In genomic region chr17:28710948-28711722, GRCh38 we compare ENCODE assay signal across 8 cellular contexts. TPM values are rescaled to one million over a fixed set of nuclear protein-coding genes. Genes with fewer than 3 reads are reported as not detected.
DNase-seq lines count a peak whose midpoint lies in the region; ATAC-seq and TF ChIP-seq lines count a peak whose summit lies in the region.

No MANE protein-coding gene starts in this region.

- H3K36me3 ChIP-seq in hepatocyte (replicated peaks; ENCODE audit: insufficient read depth, low read depth) (no peaks in the 10 kb centered on the region), aorta (ENCODE audit: control insufficient read depth in 1 of 2, insufficient read depth in 2 of 2, low read length in 1 of 2) (peaks cover 0 to 2% of the 10 kb centered on the region in 2 donors)

- intact Hi-C loops in aorta (cut with DNase I) = loop anchor here in 1 of 2 donors (5.0 kb wide), 1 partner anchor 49 kb away; the partner anchor contains the start of genes SDF2 and SUPT6H

- 2% methylated on average over 25 of the region's 69 CpGs for WGBS in hepatocyte (ENCODE audit: low lambda C conversion rate, missing lambda C conversion rate)
- WGBS in aorta, 2 donors = 1 to 2% methylated on average over 63 to 69 of the region's 69 CpGs

- no peaks in the 10 kb centered on the region for H3K9me3 Mint-ChIP-seq in T-helper 2 cell treated with Interferon-gamma antibody and Interleukin-4, amounts not matched to agents 5 μg/mL and 100 μg/mL, for 36 hours

- peak overlapping the region; percentile 93 for H3K27ac Mint-ChIP-seq in T-helper 2 cell treated with Interferon-gamma antibody and Interleukin-4, amounts not matched to agents 5 μg/mL and 100 μg/mL, for 36 hours

- peaks cover 19% of the 10 kb centered on the region for H3K79me2 ChIP-seq in hepatocyte

- H2AFZ ChIP-seq in hepatocyte = peak overlapping the region; percentile 30

- H3K9me2 ChIP-seq in hepatocyte (replicated peaks; ENCODE audit: insufficient read depth) = no peaks in the 10 kb centered on the region

- H3K9me3 ChIP-seq in hepatocyte (ENCODE audit: low read depth) (no peaks in the 10 kb centered on the region), aorta (ENCODE audit: control insufficient read depth, low read length) (no peaks in the 10 kb centered on the region)

- H3K27ac ChIP-seq in hepatocyte (peak overlapping the region; percentile 97), aorta (ENCODE audit: low read depth in 1 of 2, low read length in 2 of 2) (peak overlapping the region in 1 of 2 donors; percentile 75)

- peaks cover 6% of the 10 kb centered on the region for H3K36me3 Mint-ChIP-seq in T-helper 2 cell treated with Interferon-gamma antibody and Interleukin-4, amounts not matched to agents 5 μg/mL and 100 μg/mL, for 36 hours (ENCODE audit: low read depth)

- peaks cover 14% of the 10 kb centered on the region for H3K4me1 Mint-ChIP-seq in T-helper 2 cell treated with Interferon-gamma antibody and Interleukin-4, amounts not matched to agents 5 μg/mL and 100 μg/mL, for 36 hours (ENCODE audit: low read depth)

- peak overlapping the region; percentile 82 for H3K4me3 Mint-ChIP-seq in T-helper 2 cell treated with Interferon-gamma antibody and Interleukin-4, amounts not matched to agents 5 μg/mL and 100 μg/mL, for 36 hours

- peak; percentile 96 for DNase-seq in GM13976 (ENCODE audit: low spot score)
- DNase-seq in NCI-H1694 treated with DMSO at 0.1 percent for 48 hours (lab: John Stamatoyannopoulos, UW) = peak; percentile 89
- DNase-seq in T-helper 2 cell treated with Interferon-gamma antibody and Interleukin-4, amounts not matched to agents 5 μg/mL and 100 μg/mL, for 36 hours (ENCODE audit: low spot score) = peak; percentile 93
- DNase-seq in astrocyte of the cerebellum (ENCODE audit: low read depth) = no peak
- DNase-seq in hepatocyte (ENCODE audit: low spot score) = peak; percentile 97
- DNase-seq in renal cortical epithelial cell (ENCODE audit: low read depth) = peak; percentile 63
- peak; percentile 93 to 96 for DNase-seq in aorta

- H3K4me3 ChIP-seq in astrocyte of the cerebellum (ENCODE audit: low read depth, low read length) (peak overlapping the region; percentile 54), hepatocyte (peak overlapping the region; percentile 34), aorta (ENCODE audit: low read length in 2 of 2) (peak overlapping the region; percentile 1 to 12)

- H3K4me2 ChIP-seq in hepatocyte = peak overlapping the region; percentile 85

- TF ChIP-seq CTCF in GM13976 (IDR thresholded peaks at IDR 0.05; ENCODE audit: borderline replicate concordance, control extremely low read depth, extremely low read depth, insufficient read depth, missing control alignments) (no peak), astrocyte of the cerebellum (IDR thresholded peaks at IDR 0.05; ENCODE audit: low read depth, low read length, missing control alignments) (no peak), hepatocyte (IDR thresholded peaks at IDR 0.05; ENCODE audit: poor library complexity) (no peak)

- peaks cover 14% of the 10 kb centered on the region for H3K27me3 Mint-ChIP-seq in T-helper 2 cell treated with Interferon-gamma antibody and Interleukin-4, amounts not matched to agents 5 μg/mL and 100 μg/mL, for 36 hours (ENCODE audit: low read depth)

- H3K4me1 ChIP-seq in hepatocyte (ENCODE audit: insufficient read depth) = peaks cover 24% of the 10 kb centered on the region
- no peaks in the 10 kb centered on the region for H3K4me1 ChIP-seq in aorta (ENCODE audit: control insufficient read depth in 1 of 2, insufficient read depth in 2 of 2, low read length in 2 of 2)

- ATAC-seq in HG02798 (IDR thresholded peaks at IDR 0.05; ENCODE audit: poor library complexity, unreplicated experiment) = peak; percentile 88
- ATAC-seq in aorta (ENCODE audit: low FRiP score) = peak; percentile 96

- no peaks in the 10 kb centered on the region for H4K20me1 ChIP-seq in hepatocyte (ENCODE audit: insufficient read depth, poor library complexity, severe bottlenecking)

- H3K27me3 ChIP-seq in hepatocyte (no peaks in the 10 kb centered on the region), aorta (ENCODE audit: control insufficient read depth in 1 of 2, insufficient read depth in 2 of 2, low read length in 1 of 2) (no peaks in the 10 kb centered on the region)

- in situ Hi-C loops in GM13976 (cut with MboI; ENCODE audit: low sequenced_read_pairs, unreplicated experiment) (no loop called here), astrocyte of the cerebellum (cut with HindIII; ENCODE audit: low sequenced_read_pairs) (no loop called here)

RNA-seq across cellular contexts. Expression of gene PROCA1, which starts 0.6 kb away (rescaled TPM):
- total RNA-seq in hepatocyte (3.9 and 4.4 TPM in 2 replicates), renal cortical epithelial cell (0.17 and 1.1 TPM in 2 replicates), aorta (1 to 10 TPM in 1 of 2 donors, under 1 TPM in 1; 0.78 to 6.6 TPM)
- polyA plus RNA-seq in hepatocyte (1.1 and 1.8 TPM in 2 replicates), aorta (1 to 10 TPM; 5.1 to 5.3 TPM)

RNA-seq across cellular contexts. Expression of gene RAB34, which starts 6.5 kb away (rescaled TPM):
- total RNA-seq in hepatocyte (160 and 184 TPM in 2 replicates), renal cortical epithelial cell (131 and 208 TPM in 2 replicates), aorta (100 to 1,000 TPM; 107 to 115 TPM)
- polyA plus RNA-seq in hepatocyte (180 and 185 TPM in 2 replicates), aorta (100 to 1,000 TPM; 133 to 303 TPM)

RNA-seq across cellular contexts. Expression of gene RPL23A, which starts 8.7 kb away (rescaled TPM):
- 501 and 614 TPM in 2 replicates for total RNA-seq in hepatocyte
- 1,050 and 1,115 TPM in 2 replicates for polyA plus RNA-seq in hepatocyte
- 540 and 600 TPM in 2 replicates for total RNA-seq in renal cortical epithelial cell
- 1,000 to 10,000 TPM; 1,133 to 1,177 TPM for total RNA-seq in aorta
- 1,000 to 10,000 TPM; 1,641 to 1,888 TPM for polyA plus RNA-seq in aorta

RNA-seq across cellular contexts. Expression of gene TLCD1, which starts 14.9 kb away (rescaled TPM):
- 12.5 and 14.6 TPM in 2 replicates for total RNA-seq in hepatocyte
- 23.4 and 26.6 TPM in 2 replicates for polyA plus RNA-seq in hepatocyte
- 8.1 and 18.2 TPM in 2 replicates for total RNA-seq in renal cortical epithelial cell
- 1 to 10 TPM in 1 of 2 donors, under 1 TPM in 1; 0.90 to 2.5 TPM for total RNA-seq in aorta
- 1 to 10 TPM in 1 of 2 donors, not detected in 1; 1.5 TPM for polyA plus RNA-seq in aorta

RNA-seq across cellular contexts. Expression of gene NEK8, which starts 17.5 kb away (rescaled TPM):
- total RNA-seq in hepatocyte (3.3 and 5.5 TPM in 2 replicates), renal cortical epithelial cell (2.4 and 5.6 TPM in 2 replicates), aorta (1 to 10 TPM; 1.6 to 4.5 TPM)
- polyA plus RNA-seq in hepatocyte (8.1 and 9.7 TPM in 2 replicates), aorta (1 to 10 TPM; 2.0 to 5.3 TPM)
